In genomic region chr16:11511801-11512200, GRCh38 we compare ENCODE assay signal across 29 cellular contexts.
"Had no signal": no experiment of that assay in that cellular context is flagged by ENCODE, and none has a peak within 500 bp of the region (broad histone marks: within the 10 kb centered on the region; RNA-seq: fewer than 3 reads in every experiment).

No MANE protein-coding gene starts in this region.

- H3K79me2 ChIP-seq: parathyroid adenoma had no signal

- H3K36me3 ChIP-seq: neural progenitor cell, ovary, right lobe of liver, sigmoid colon, suprapubic skin, tibial artery, transverse colon, upper lobe of right lung, uterus had no signal

- H3K4me3 ChIP-seq: neural progenitor cell, ovary, psoas muscle, right lobe of liver, sigmoid colon, suprapubic skin, testis, tibial artery, transverse colon, upper lobe of right lung, uterus had no signal

- H3K4me1 ChIP-seq: parathyroid adenoma, psoas muscle, right lobe of liver, sigmoid colon, suprapubic skin, testis, tibial artery, transverse colon, upper lobe of right lung, uterus had no signal

- H3K36me3 Mint-ChIP-seq: natural killer cell; neural progenitor cell; stimulated activated memory B cell treated with anti-CD40 and anti-IgM and Interleukin-4, amounts not matched to agents 10 μg/mL and 1 μg/mL and 100 μg/mL, for 72 hours; type B pancreatic cell had no signal

- H3K27me3 ChIP-seq: neural progenitor cell, ovary, right lobe of liver, sigmoid colon, suprapubic skin, testis, tibial artery, transverse colon, upper lobe of right lung, uterus had no signal

- H3K9ac ChIP-seq: neural progenitor cell, parathyroid adenoma had no signal

- H3K27ac ChIP-seq: neural progenitor cell, ovary, parathyroid adenoma, right lobe of liver, sigmoid colon, suprapubic skin, testis, tibial artery, transverse colon, upper lobe of right lung, uterus had no signal

- ATAC-seq: natural killer cell; psoas muscle; right cardiac atrium; right lobe of liver; stimulated activated memory B cell treated with anti-CD40 and anti-IgM and Interleukin-4, amounts not matched to agents 10 μg/mL and 1 μg/mL and 100 μg/mL, for 72 hours; stimulated activated naive CD8-positive, alpha-beta T cell treated with anti-CD3 and anti-CD28 coated beads, Interleukin-15, amount 100 ng/mL, for 72 hours; stimulated activated naive CD8-positive, alpha-beta T cell treated with anti-CD3 and anti-CD28 coated beads, Interleukin-15, Interleukin-2, amounts not matched to agents 100 U/mL and 50 U/mL, for 24 hours; upper lobe of right lung had no signal

- H3K27me3 Mint-ChIP-seq: stimulated activated memory B cell treated with anti-CD40 and anti-IgM and Interleukin-4, amounts not matched to agents 10 μg/mL and 1 μg/mL and 100 μg/mL, for 72 hours; stimulated activated naive CD8-positive, alpha-beta T cell treated with anti-CD3 and anti-CD28 coated beads, Interleukin-15, amount 100 ng/mL, for 72 hours had no signal

- H3K4me2 ChIP-seq: neural progenitor cell had no signal

- FAIRE-seq: small intestine had no signal

- H3K4me1 Mint-ChIP-seq: natural killer cell, nephron had no signal

- H3K4me3 Mint-ChIP-seq: natural killer cell; nephron; neural progenitor cell; stimulated activated memory B cell treated with anti-CD40 and anti-IgM and Interleukin-4, amounts not matched to agents 10 μg/mL and 1 μg/mL and 100 μg/mL, for 72 hours; stimulated activated naive CD8-positive, alpha-beta T cell treated with anti-CD3 and anti-CD28 coated beads, Interleukin-15, amount 100 ng/mL, for 72 hours; type B pancreatic cell had no signal

- H3K27ac Mint-ChIP-seq: natural killer cell; nephron; neural progenitor cell; progenitor cell of endocrine pancreas; stimulated activated memory B cell treated with anti-CD40 and anti-IgM and Interleukin-4, amounts not matched to agents 10 μg/mL and 1 μg/mL and 100 μg/mL, for 72 hours; stimulated activated naive CD8-positive, alpha-beta T cell treated with anti-CD3 and anti-CD28 coated beads, Interleukin-15, amount 100 ng/mL, for 72 hours; type B pancreatic cell had no signal

- DNase-seq: natural killer cell; occipital lobe; ovary; sigmoid colon; small intestine; stimulated activated CD4-positive, alpha-beta T cell treated with anti-CD3 and anti-CD28 coated beads, Interleukin-15, amount 100 ng/mL, for 24 hours; stimulated activated CD4-positive, alpha-beta T cell treated with anti-CD3 and anti-CD28 coated beads, Interleukin-2, amount 100 ng/mL, for 24 hours; stimulated activated CD4-positive, alpha-beta T cell treated with anti-CD3 and anti-CD28 coated beads, Interleukin-4, amount 100 ng/mL, for 1 hour; stimulated activated CD4-positive, alpha-beta T cell treated with anti-CD3 and anti-CD28 coated beads, Interleukin-4, amount 100 ng/mL, for 4 hours; stimulated activated CD8-positive, alpha-beta memory T cell treated with anti-CD3 and anti-CD28 coated beads, Interleukin-4, amount 100 ng/mL, for 48 hours; stimulated activated naive CD4-positive, alpha-beta T cell; stimulated activated naive CD8-positive, alpha-beta T cell treated with anti-CD3 and anti-CD28 coated beads, Interleukin-15, amount 100 ng/mL, for 72 hours; stimulated activated naive CD8-positive, alpha-beta T cell treated with anti-CD3 and anti-CD28 coated beads, Interleukin-15, Interleukin-2, amounts not matched to agents 100 U/mL and 50 U/mL, for 24 hours; substantia nigra; testis; tibial artery; transverse colon; upper lobe of right lung; uterus had no signal

- H3K9me3 Mint-ChIP-seq: natural killer cell; nephron; neural progenitor cell; stimulated activated memory B cell treated with anti-CD40 and anti-IgM and Interleukin-4, amounts not matched to agents 10 μg/mL and 1 μg/mL and 100 μg/mL, for 72 hours; stimulated activated naive CD8-positive, alpha-beta T cell treated with anti-CD3 and anti-CD28 coated beads, Interleukin-15, amount 100 ng/mL, for 72 hours; type B pancreatic cell had no signal

- H3K9me3 ChIP-seq: ovary, psoas muscle, right lobe of liver, sigmoid colon, suprapubic skin, testis, tibial artery, transverse colon, upper lobe of right lung, uterus had no signal

- H2AFZ ChIP-seq: neural progenitor cell, parathyroid adenoma had no signal
